ENCODE assay signal across 19 cellular contexts in genomic region chrX:96713303-96713702, GRCh38. TPM values are rescaled to one million over a fixed set of nuclear protein-coding genes. Genes with fewer than 3 reads are reported as not detected.
A peak's percentile ranks its signal among the peaks of the same experiment; 100 is the strongest.
DNase-seq lines count a peak whose midpoint lies in the region; ATAC-seq, FAIRE-seq and TF ChIP-seq lines count a peak whose summit lies in the region.
"Had no signal": no experiment of that assay in that cellular context is flagged by ENCODE, and none has a peak within 500 bp of the region (broad histone marks: within the 10 kb centered on the region; RNA-seq: fewer than 3 reads in every experiment).

No MANE protein-coding gene starts in this region.

- H3K9me3 ChIP-seq in small intestine (ENCODE audit: control insufficient read depth, low read depth) = no peaks in the 10 kb centered on the region
- no peaks in the 10 kb centered on the region for H3K9me3 ChIP-seq in tibial nerve

- H3K36me3 ChIP-seq in small intestine (ENCODE audit: control insufficient read depth in 2 of 2, insufficient read depth in 2 of 2, low read length in 2 of 2) (no peaks in the 10 kb centered on the region), tibial nerve (no peaks in the 10 kb centered on the region)

- no peak for TF ChIP-seq EP300 in tibial nerve (IDR thresholded peaks at IDR 0.05)

- H3K4me1 ChIP-seq in small intestine (ENCODE audit: control insufficient read depth in 2 of 2, insufficient read depth in 1 of 2, low read depth in 1 of 2, low read length in 1 of 2) = no peaks in the 10 kb centered on the region
- no peaks in the 10 kb centered on the region for H3K4me1 ChIP-seq in tibial nerve

- H3K27ac ChIP-seq in small intestine (ENCODE audit: low read depth in 1 of 2, low read length in 1 of 2) = no peak overlapping the region
- H3K27ac ChIP-seq in tibial nerve = no peak overlapping the region

- no peak for TF ChIP-seq CTCF in tibial nerve (IDR thresholded peaks at IDR 0.05)

- DNase-seq in HT-29 (ENCODE audit: low spot score) (peak; percentile 41), NCI-H526 (lab: John Stamatoyannopoulos, UW) (peak; percentile 85 to 91), left lobe of liver (ENCODE audit: low spot score) (no peak), small intestine (peak; percentile 59), tibial nerve (ENCODE audit: low spot score in 2 of 2) (no peak)
- DNase-seq: ACHN; C1 segment of cervical spinal cord; CD8-positive, alpha-beta memory T cell; GF-D8; HCEC 1CT; NCI-H1105 treated with DMSO at 0.1 percent for 48 hours; NCI-H1694 treated with DMSO at 0.1 percent for 48 hours; NCI-H748 treated with DMSO at 0.1 percent for 48 hours; NK-92 treated with Interleukin-12 subunit alpha and Interleukin-12 subunit beta, amount 100 ng/mL, for 24 hours; Right ventricle myocardium superior had no signal

- ATAC-seq in left lobe of liver (peak; percentile 84), GM21576 (IDR thresholded peaks at IDR 0.05; ENCODE audit: unreplicated experiment) (no peak)
- no peak for ATAC-seq in activated CD4-positive, CD25-positive, alpha-beta regulatory T cell treated with anti-CD3 and anti-CD28 coated beads, Interleukin-2, amount 50 U/mL, for 24 hours
- ATAC-seq: GM23338, K562 had no signal

- no peak for FAIRE-seq in small intestine (lab: Jason Lieb, UNC)
- FAIRE-seq: K562 had no signal

- H3K27me3 ChIP-seq in small intestine (ENCODE audit: control insufficient read depth in 2 of 2, insufficient read depth in 2 of 2, low read length in 2 of 2) = no peaks in the 10 kb centered on the region
- H3K27me3 ChIP-seq in tibial nerve = no peaks in the 10 kb centered on the region

- no peak overlapping the region for H3K4me3 ChIP-seq in small intestine (ENCODE audit: low read depth in 1 of 2, low read length in 2 of 2)
- H3K4me3 ChIP-seq in tibial nerve = no peak overlapping the region
- H3K4me3 ChIP-seq: GM23338, K562 had no signal

- TF ChIP-seq POLR2A in tibial nerve (IDR thresholded peaks at IDR 0.05) = no peak

RNA-seq across cellular contexts. Expression of gene DIAPH2, which starts 28.7 kb away (rescaled TPM):
- 8.0 and 8.8 TPM in 2 replicates for total RNA-seq in HT-29 (2014; rRNA removed; shearing (Covaris generic))
- total RNA-seq in left lobe of liver (9.4 TPM), tibial nerve (10 to 100 TPM; 40.2 to 52.2 (median 44.8) TPM)
- 1 to 10 TPM; 5.1 to 6.3 (median 6.0) TPM for polyA plus RNA-seq in small intestine

Comparison
In these comparisons a context has a peak if more than half of its experiments do, and no peak if none do; other contexts are left out.
1. DNase-seq: peak in HT-29 (single experiment), NCI-H526 (2 of 2) and small intestine (single experiment); none in left lobe of liver (single experiment) and tibial nerve (0 of 2).